18 cellular contexts compared by ENCODE assay signal in genomic region chr3:146072824-146073223, GRCh38.
DNase-seq lines count a peak whose midpoint lies in the region; ATAC-seq and TF ChIP-seq lines count a peak whose summit lies in the region.
"Had no signal": no experiment of that assay in that cellular context is flagged by ENCODE, and none has a peak within 500 bp of the region (broad histone marks: within the 10 kb centered on the region; RNA-seq: fewer than 3 reads in every experiment).

No MANE protein-coding gene starts in this region.

- H3K4me2 ChIP-seq in smooth muscle cell: peak overlapping the region; percentile 7

- H3F3A ChIP-seq in smooth muscle cell (ENCODE audit: low read depth): peaks cover 32% of the 10 kb centered on the region

- H2AFZ ChIP-seq in smooth muscle cell (ENCODE audit: low read depth): no peak overlapping the region

- TF ChIP-seq CTCF in fibroblast of villous mesenchyme (IDR thresholded peaks at IDR 0.05; ENCODE audit: insufficient read depth, low read depth, low read length) (no peak), smooth muscle cell (IDR thresholded peaks at IDR 0.05; ENCODE audit: borderline replicate concordance, insufficient read depth, poor library complexity, severe bottlenecking) (no peak)

- H3K9ac ChIP-seq in smooth muscle cell (ENCODE audit: low read depth): no peak overlapping the region

- peaks cover 7% of the 10 kb centered on the region for H3K79me2 ChIP-seq in smooth muscle cell (ENCODE audit: low read depth)

- H3K4me1 ChIP-seq in smooth muscle cell (ENCODE audit: low read depth): no peaks in the 10 kb centered on the region

- ATAC-seq in HG03520 (IDR thresholded peaks at IDR 0.05; ENCODE audit: unreplicated experiment): no peak
- ATAC-seq in HG02642 (IDR thresholded peaks at IDR 0.05; ENCODE audit: poor library complexity, unreplicated experiment): no peak
- ATAC-seq: activated CD8-positive, alpha-beta T cell treated with anti-CD3 and anti-CD28 coated beads for 36 hours; PC-3; stimulated activated effector memory CD8-positive, alpha-beta T cell treated with anti-CD3 and anti-CD28 coated beads, Interleukin-12 subunit alpha, Interleukin-12 subunit beta, amount 100 ng/mL, for 72 hours had no signal

- DNase-seq in HCEC 1CT (peak; percentile 10), RPMI7951 (ENCODE audit: low read depth) (peak; percentile 25), fibroblast of villous mesenchyme (ENCODE audit: low read depth) (peak; percentile 48), smooth muscle cell (lab: John Stamatoyannopoulos, UW; ENCODE audit: unreplicated experiment) (no peak)
- DNase-seq in stimulated activated CD4-positive, alpha-beta T cell treated with anti-CD3 and anti-CD28 coated beads, Interleukin-15, amount 100 ng/mL, for 24 hours: no peak
- DNase-seq: activated B cell treated with CpG ODN at 0.5 μM for 24 hours; activated CD8-positive, alpha-beta T cell treated with anti-CD3 and anti-CD28 coated beads for 36 hours; activated naive CD4-positive, alpha-beta T cell treated with anti-CD3 and anti-CD28 coated beads for 36 hours; activated T-cell treated with anti-CD3 and anti-CD28 coated beads, Interleukin-2, amount 50 U/mL, for 24 hours; aorta; endodermal cell; nucleus accumbens; PC-3 had no signal

- H3K27me3 ChIP-seq in smooth muscle cell (ENCODE audit: low read depth): no peaks in the 10 kb centered on the region
- H3K27me3 ChIP-seq: SJSA1 had no signal

- H3K4me3 ChIP-seq in fibroblast of villous mesenchyme (ENCODE audit: low read depth, low read length) (no peak overlapping the region), smooth muscle cell (no peak overlapping the region)
- H3K4me3 ChIP-seq: SJSA1, thoracic aorta had no signal

- H3K36me3 ChIP-seq in smooth muscle cell (ENCODE audit: low read depth): peaks cover 28% of the 10 kb centered on the region

- no peaks in the 10 kb centered on the region for H3K9me3 ChIP-seq in smooth muscle cell (replicated peaks; ENCODE audit: low read depth)
- H3K9me3 ChIP-seq: SJSA1, thoracic aorta had no signal

- H4K20me1 ChIP-seq in smooth muscle cell (ENCODE audit: low read depth): peaks cover 29% of the 10 kb centered on the region

- H3K27ac ChIP-seq in smooth muscle cell (ENCODE audit: low read depth): peak overlapping the region; percentile 54
- H3K27ac ChIP-seq: SJSA1 had no signal

Comparison
In these comparisons a context has a peak if more than half of its experiments do, and no peak if none do; other contexts are left out.
1. DNase-seq: peak in HCEC 1CT (single experiment), RPMI7951 (single experiment) and fibroblast of villous mesenchyme (single experiment); none in smooth muscle cell (single experiment) and stimulated activated CD4-positive, alpha-beta T cell treated with anti-CD3 and anti-CD28 coated beads, Interleukin-15, amount 100 ng/mL, for 24 hours (single experiment).